Comparison of ENCODE assay signal across 8 cellular contexts in the genomic region with DNA sequence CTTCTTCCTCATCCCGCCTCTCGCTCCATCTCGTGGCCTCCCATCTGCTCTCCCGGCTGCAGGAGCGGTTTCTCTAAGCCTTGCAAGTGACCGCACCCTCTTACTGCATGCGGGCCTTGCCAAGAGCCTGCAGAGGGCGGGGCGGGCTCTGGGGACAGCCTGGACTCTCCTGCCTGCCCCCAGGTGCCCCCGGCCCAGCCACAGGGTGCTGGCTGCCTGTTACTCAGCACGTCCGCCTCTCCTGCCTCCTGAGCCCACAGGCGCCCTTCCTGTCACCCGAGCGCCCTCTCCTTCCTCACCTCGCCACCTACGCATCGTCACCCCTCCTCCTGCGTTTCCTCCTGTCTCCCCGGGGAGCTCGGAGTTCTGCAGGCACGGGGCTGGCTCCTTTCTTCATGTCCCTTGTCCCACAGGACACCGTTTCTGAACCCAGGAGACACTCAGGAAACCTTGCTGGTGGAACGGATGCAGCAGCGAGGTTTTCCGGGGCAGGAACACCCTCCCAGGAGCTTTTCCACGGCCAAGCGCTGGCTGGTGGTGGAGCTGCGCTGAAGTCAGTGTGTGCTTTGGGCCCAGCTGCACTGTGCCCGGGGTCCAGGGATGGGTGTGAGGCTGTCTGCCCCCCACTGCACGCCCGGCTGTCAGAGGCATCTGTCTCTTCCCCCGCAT. TPM values are rescaled to one million over a fixed set of nuclear protein-coding genes. Genes with fewer than 3 reads are reported as not detected.
DNase-seq lines count a peak whose midpoint lies in the region; ATAC-seq, FAIRE-seq and TF ChIP-seq lines count a peak whose summit lies in the region.
"Had no signal": no experiment of that assay in that cellular context is flagged by ENCODE, and none has a peak within 500 bp of the region (broad histone marks: within the 10 kb centered on the region; RNA-seq: fewer than 3 reads in every experiment).

No MANE protein-coding gene starts in this region.

- H3K27me3 ChIP-seq in GM12878 (replicated peaks in 1 of 2; ENCODE audit: control insufficient read depth in 2 of 2, insufficient read depth in 2 of 2, low read length in 1 of 2) (no peaks in the 10 kb centered on the region), ovary (no peaks in the 10 kb centered on the region)
- H3K27me3 ChIP-seq: ascending aorta had no signal

- H3K27ac ChIP-seq in GM12878 (ENCODE audit: control insufficient read depth, insufficient read depth) (no peak overlapping the region; the same call in 1 of the 2 replicates), ovary (no peak overlapping the region)
- H3K27ac ChIP-seq: ascending aorta had no signal

- POLR2A ChIA-PET in GM12878 (lab: Charles Lee): interaction anchor here (1.0 to 3.4 kb wide), 7 partner anchors 30 to 79 kb away, joined by 3 to 19 read pairs (median 5); no protein-coding TSS in a partner anchor

- H3K36me3 ChIP-seq in GM12878 (ENCODE audit: control insufficient read depth in 2 of 2, insufficient read depth in 2 of 2, low read length in 1 of 2): no peaks in the 10 kb centered on the region
- no peaks in the 10 kb centered on the region for H3K36me3 ChIP-seq in ovary

- in situ Hi-C loops in GM12878 (cut with MboI): no loop called here

- no peak; a peak in 1 of 6 replicates for TF ChIP-seq CTCF in GM12878 (IDR thresholded peaks at IDR 0.05 in 2 of 3, conservative IDR thresholded peaks at IDR 0.05 in 1 of 3; ENCODE audit: control insufficient read depth in 2 of 3, extremely low read depth in 1 of 3, insufficient read depth in 1 of 3, low read depth in 3 of 3, low read length in 3 of 3)
- TF ChIP-seq CTCF in ovary (IDR thresholded peaks at IDR 0.05): no peak

- TF ChIP-seq EP300 in GM12878 (IDR thresholded peaks at IDR 0.05; ENCODE audit: borderline replicate concordance in 1 of 2, control insufficient read depth in 1 of 2, low read depth in 2 of 2, low read length in 2 of 2): no peak
- no peak for TF ChIP-seq EP300 in ovary (IDR thresholded peaks at IDR 0.05)

- intact Hi-C loops in GM12878 (cut with micrococcal nuclease; ENCODE audit: unreplicated experiment): no loop called here
- intact Hi-C loops in ovary (cut with DNase I): no loop called here

- SMC1A ChIA-PET in GM12878 (lab: Charles Lee; ENCODE audit: uncharacterized antibody, unreplicated experiment): interaction anchor here (1.2 to 7.3 kb wide), 5 partner anchors 26 to 77 kb away, joined by 3 to 69 read pairs (median 6); no protein-coding TSS in a partner anchor

- H3K9me3 ChIP-seq in GM12878 (replicated peaks; ENCODE audit: control insufficient read depth, insufficient read depth, low read length) (no peaks in the 10 kb centered on the region; the same call in 2 of the 3 replicates), ovary (no peaks in the 10 kb centered on the region)

- WGBS in GM12878 (ENCODE audit: insufficient coverage, insufficient replicate concordance, low lambda C conversion rate, missing lambda C conversion rate): 2% methylated on average over 25 of the region's 33 CpGs
- 85 to 89% (median 86%) methylated on average over 33 of the region's 33 CpGs for WGBS in ovary, 3 donors

- no peak for FAIRE-seq in GM12878 (lab: Jason Lieb, UNC)

- peaks cover 2% of the 10 kb centered on the region; the same call in 1 of the 2 replicates for H3K79me2 ChIP-seq in GM12878 (ENCODE audit: control insufficient read depth, insufficient read depth, low read length)

- H3K4me3 ChIP-seq in GM12878: peak overlapping the region; percentile 62; the same call in 1 of the 2 replicates
- H3K4me3 ChIP-seq in ovary: no peak overlapping the region

- RAD21 ChIA-PET in GM12878 (lab: Charles Lee; ENCODE audit: unreplicated experiment): interaction anchor here (1.0 to 5.9 kb wide), 8 partner anchors 28 to 246 kb away, joined by 3 to 76 read pairs (median 8); partner anchors contain the start of gene HPCAL1

- TF ChIP-seq POLR2A in GM12878 (IDR thresholded peaks at IDR 0.05; ENCODE audit: low read depth, low read length): peak; percentile 59
- no peak for TF ChIP-seq POLR2A in ovary (IDR thresholded peaks at IDR 0.05)

- H2AFZ ChIP-seq in GM12878 (ENCODE audit: control insufficient read depth, low read depth, low read length): peak overlapping the region; percentile 82

- H4K20me1 ChIP-seq in GM12878 (ENCODE audit: control insufficient read depth, insufficient read depth): no peaks in the 10 kb centered on the region

- peak overlapping the region; percentile 93 for H3K4me2 ChIP-seq in GM12878 (ENCODE audit: control insufficient read depth, insufficient read depth)

- DNase-seq in T-helper 9 cell: peak; percentile 63
- peak; percentile 40 for DNase-seq in GM12878 (ENCODE audit: low read depth, low spot score)
- peak; percentile 65 for DNase-seq in mucosa of gallbladder (ENCODE audit: low spot score)
- peak; percentile 69 for DNase-seq in stimulated activated naive CD4-positive, alpha-beta T cell treated with Interleukin-2 at 50 U/mL for 16 hours (lab: John Stamatoyannopoulos, UW)
- no peak for DNase-seq in ovary

- CTCF ChIA-PET in GM12878 (lab: Yijun Ruan, JAX): interaction anchor here (0.5 to 3.7 kb wide), 10 partner anchors 28 to 1616 kb away, joined by 3 to 40 read pairs (median 4); no protein-coding TSS in a partner anchor

- no peak for TF ChIP-seq RAD21 in GM12878 (IDR thresholded peaks at IDR 0.05; ENCODE audit: insufficient read depth, low read depth, low read length)

- ATAC-seq in GM19043 (IDR thresholded peaks at IDR 0.05; ENCODE audit: low read depth, unreplicated experiment): peak; percentile 61
- ATAC-seq in HG03139 (IDR thresholded peaks at IDR 0.05; ENCODE audit: unreplicated experiment): peak; percentile 42
- ATAC-seq in GM12878: peak; percentile 76

- H3K9ac ChIP-seq in GM12878 (ENCODE audit: control insufficient read depth, insufficient read depth, low read length): peak overlapping the region; percentile 56

- BruUV-seq in GM12878 (replicated peaks; lab: Mats Ljungman, UMichigan): no TSS peak

- H3K4me1 ChIP-seq in GM12878 (ENCODE audit: control insufficient read depth, insufficient read depth, low read length) (peaks cover 23% of the 10 kb centered on the region), ovary (ENCODE audit: insufficient read depth) (peaks cover 9% of the 10 kb centered on the region)
- H3K4me1 ChIP-seq: ascending aorta had no signal

TF ChIP-seq in GM12878, 131 proteins besides CTCF, POLR2A, EP300 and RAD21 (continues in another document):
- peak; percentile 92 to 93 for TF ChIP-seq IKZF2 (IDR thresholded peaks at IDR 0.05)
- peak; percentile 74; the same call in 1 of the 2 replicates for TF ChIP-seq HDGF (IDR thresholded peaks at IDR 0.05)
- TF ChIP-seq ZSCAN29 (IDR thresholded peaks at IDR 0.05): no peak
- TF ChIP-seq ESRRA (IDR thresholded peaks at IDR 0.05; ENCODE audit: low read length): no peak
- TF ChIP-seq, protein P1, sequence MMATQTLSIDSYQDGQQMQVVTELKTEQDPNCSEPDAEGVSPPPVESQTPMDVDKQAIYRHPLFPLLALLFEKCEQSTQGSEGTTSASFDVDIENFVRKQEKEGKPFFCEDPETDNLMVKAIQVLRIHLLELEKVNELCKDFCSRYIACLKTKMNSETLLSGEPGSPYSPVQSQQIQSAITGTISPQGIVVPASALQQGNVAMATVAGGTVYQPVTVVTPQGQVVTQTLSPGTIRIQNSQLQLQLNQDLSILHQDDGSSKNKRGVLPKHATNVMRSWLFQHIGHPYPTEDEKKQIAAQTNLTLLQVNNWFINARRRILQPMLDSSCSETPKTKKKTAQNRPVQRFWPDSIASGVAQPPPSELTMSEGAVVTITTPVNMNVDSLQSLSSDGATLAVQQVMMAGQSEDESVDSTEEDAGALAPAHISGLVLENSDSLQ (IDR thresholded peaks at IDR 0.05): no peak
- TF ChIP-seq HCFC1 (IDR thresholded peaks at IDR 0.05; ENCODE audit: low read length): no peak
- TF ChIP-seq POU2F2 (IDR thresholded peaks at IDR 0.05; ENCODE audit: borderline replicate concordance, low read depth, low read length): no peak
- TF ChIP-seq ETV6 (conservative IDR thresholded peaks at IDR 0.05 in 1 of 2, IDR thresholded peaks at IDR 0.05 in 1 of 2; ENCODE audit: borderline replicate concordance in 1 of 2, low read depth in 1 of 2): 0 out of 4 replicates have a peak, but pooled peaks of 1 of the 2 experiments have one; percentile 14
- TF ChIP-seq BACH1 (IDR thresholded peaks at IDR 0.05; ENCODE audit: borderline replicate concordance): no peak
- TF ChIP-seq SREBF2 (IDR thresholded peaks at IDR 0.05; ENCODE audit: low read length): no peak
- no peak for TF ChIP-seq FOXM1 (IDR thresholded peaks at IDR 0.05; ENCODE audit: low read depth, low read length)
- peak; percentile 86 for TF ChIP-seq EED (IDR thresholded peaks at IDR 0.05; ENCODE audit: low read depth)
- peak in 1 of 2 experiments; percentile 69; a peak in 2 of 3 replicates for TF ChIP-seq EGR1 (IDR thresholded peaks at IDR 0.05; ENCODE audit: borderline replicate concordance in 1 of 2, low read depth in 2 of 2, low read length in 2 of 2)
- TF ChIP-seq MTA2 (IDR thresholded peaks at IDR 0.05; ENCODE audit: low read depth): 0 out of 2 replicates have a peak, but pooled peaks have one; percentile 9
- TF ChIP-seq ZNF274 (IDR thresholded peaks at IDR 0.05; ENCODE audit: insufficient read depth, insufficient read length): no peak
- peak; percentile 39 for TF ChIP-seq SMAD1 (IDR thresholded peaks at IDR 0.05; ENCODE audit: low read depth, partially characterized antibody)

RNA-seq across cellular contexts. Expression of gene HPCAL1, which starts 28.5 kb away (rescaled TPM):
- 12.7 and 16.1 TPM in 2 replicates for total RNA-seq in GM12878 (2013; cell fraction: nucleolus; rRNA removed)
- total RNA-seq in GM12878 (2014; rRNA removed) (7.4 and 8.1 TPM in 2 replicates), GM12878 (2014; rRNA removed; fragmentation: Illumina TruSeq; extraction: Trizol) (2.1 and 3.0 TPM in 2 replicates), GM12878 (2021) (10.0 and 10.8 TPM in 2 replicates), mucosa of gallbladder (44.0 TPM), ovary (10 to 100 TPM; 13.4 to 69.5 (median 18.5) TPM)
- 3.1 TPM for polyA plus RNA-seq in GM12878 (2011; ENCODE audit: low read depth)
- polyA plus RNA-seq in GM12878 (2011; rRNA removed) (6.8 and 12.8 TPM in 2 replicates), GM12878 (2014; fragmentation: Illumina TruSeq; extraction: Trizol) (0.62 and 3.1 TPM in 2 replicates), GM12878 (2014; fragmentation: Nextera tagmentation; extraction: Ambion mirVana) (1 to 10 TPM in 1 of 2 experiments, under 1 TPM in 1; 0.40 to 1.3 TPM), GM12878 (2014; rRNA removed) (8.7 and 9.4 TPM in 2 replicates), GM12878 (2016; fragmentation: Nextera tagmentation; extraction: Ambion mirVana) (1 to 10 TPM; 7.8 to 8.6 TPM), ovary (10 to 100 TPM; 11.4 to 20.1 TPM)
- 19.1 and 22.8 TPM in 2 replicates for polyA plus RNA-seq in GM12878 (2011; cell fraction: cytosol; rRNA removed)
- 26.8 and 28.8 TPM in 2 replicates for polyA plus RNA-seq in GM12878 (2011; cell fraction: nucleus; rRNA removed)
- 8.6 and 12.5 TPM in 2 replicates for polyA plus RNA-seq in GM12878 (2012)
- 8.8 and 9.0 TPM in 2 replicates for polyA minus RNA-seq in GM12878 (2011; rRNA and poly(A)+ RNA removed)
- polyA minus RNA-seq in GM12878 (2011; cell fraction: cytosol; rRNA and poly(A)+ RNA removed): 6.9 and 8.6 TPM in 2 replicates
- 6.5 and 10.8 TPM in 2 replicates for polyA minus RNA-seq in GM12878 (2011; cell fraction: nucleus; rRNA and poly(A)+ RNA removed)

Comparison
In these comparisons a context has a peak if more than half of its experiments do, and no peak if none do; other contexts are left out.
1. DNase-seq: peak in T-helper 9 cell (single experiment), GM12878 (single experiment), mucosa of gallbladder (single experiment) and stimulated activated naive CD4-positive, alpha-beta T cell treated with Interleukin-2 at 50 U/mL for 16 hours (single experiment); none in ovary (0 of 5).
2. Peak in every context shown above with its lines, with median percentiles within 50 percentile points of each other: ATAC-seq.